2 cellular contexts compared by ENCODE assay signal in the genomic region with DNA sequence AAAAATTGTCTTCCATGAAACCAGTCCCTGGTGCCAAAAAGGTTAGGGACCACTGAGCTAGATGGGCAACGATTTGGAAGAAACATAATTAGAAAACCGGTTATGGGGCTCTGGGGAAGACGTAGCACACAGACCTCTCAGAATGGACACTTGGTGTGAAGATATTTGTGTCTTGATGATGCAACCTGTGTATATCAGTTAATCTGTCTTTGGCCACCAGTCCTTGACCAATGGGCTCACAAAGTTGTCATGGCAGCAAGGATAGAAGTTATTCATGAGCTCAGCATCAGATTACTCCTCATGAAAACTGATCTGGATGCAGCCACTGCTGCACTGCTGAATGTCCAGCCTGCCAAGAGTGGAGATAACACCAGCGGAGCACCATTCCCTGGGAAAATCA.
TF ChIP-seq lines count a peak whose summit lies in the region.

No MANE protein-coding gene starts in this region.

TF ChIP-seq in IMR-90, 13 proteins besides CTCF, POLR2A, EP300 and RAD21:
- TF ChIP-seq SMC3 (IDR thresholded peaks at IDR 0.05; ENCODE audit: low read depth, low read length) (no peak), CHD1 (IDR thresholded peaks at IDR 0.05; ENCODE audit: low read depth, low read length) (no peak), CEBPB (IDR thresholded peaks at IDR 0.05; ENCODE audit: low read depth, low read length) (0 out of 2 replicates have a peak, but pooled peaks have one; percentile 8), NFE2L2 (IDR thresholded peaks at IDR 0.05; ENCODE audit: low read depth, low read length) (no peak)
- TF ChIP-seq, protein P1, sequence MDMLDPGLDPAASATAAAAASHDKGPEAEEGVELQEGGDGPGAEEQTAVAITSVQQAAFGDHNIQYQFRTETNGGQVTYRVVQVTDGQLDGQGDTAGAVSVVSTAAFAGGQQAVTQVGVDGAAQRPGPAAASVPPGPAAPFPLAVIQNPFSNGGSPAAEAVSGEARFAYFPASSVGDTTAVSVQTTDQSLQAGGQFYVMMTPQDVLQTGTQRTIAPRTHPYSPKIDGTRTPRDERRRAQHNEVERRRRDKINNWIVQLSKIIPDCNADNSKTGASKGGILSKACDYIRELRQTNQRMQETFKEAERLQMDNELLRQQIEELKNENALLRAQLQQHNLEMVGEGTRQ (IDR thresholded peaks at IDR 0.05; ENCODE audit: low read depth, low read length) = no peak

TF ChIP-seq in K562, 482 proteins besides CTCF, POLR2A, EP300 and RAD21:
- TF ChIP-seq MAFK (IDR thresholded peaks at IDR 0.05; ENCODE audit: low read length) = no peak
- no peak for TF ChIP-seq ZNF583 (CRISPR knock-in tag; IDR thresholded peaks at IDR 0.05)
- TF ChIP-seq CEBPB (tag; IDR thresholded peaks at IDR 0.05) = 0 out of 2 replicates have a peak, but pooled peaks have one; percentile 48
- peak; percentile 59 for TF ChIP-seq RFX1 (IDR thresholded peaks at IDR 0.05)
- TF ChIP-seq PPARD (CRISPR knock-in tag; IDR thresholded peaks at IDR 0.05) = no peak
- no peak for TF ChIP-seq CEBPG (CRISPR knock-in tag; IDR thresholded peaks at IDR 0.05)
- TF ChIP-seq CEBPG (tag; conservative IDR thresholded peaks at IDR 0.05 in 1 of 2, IDR thresholded peaks at IDR 0.05 in 1 of 2) = peak; percentile 76 to 81
- TF ChIP-seq, protein P2, sequence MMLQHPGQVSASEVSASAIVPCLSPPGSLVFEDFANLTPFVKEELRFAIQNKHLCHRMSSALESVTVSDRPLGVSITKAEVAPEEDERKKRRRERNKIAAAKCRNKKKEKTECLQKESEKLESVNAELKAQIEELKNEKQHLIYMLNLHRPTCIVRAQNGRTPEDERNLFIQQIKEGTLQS (IDR thresholded peaks at IDR 0.05) = peak; percentile 85
- TF ChIP-seq, protein P2 (CRISPR knock-in tag; conservative IDR thresholded peaks at IDR 0.05) = no peak
- TF ChIP-seq ZNF778 (CRISPR knock-in tag; IDR thresholded peaks at IDR 0.05) = no peak
